19 cellular contexts compared by ENCODE assay signal in the genomic region with DNA sequence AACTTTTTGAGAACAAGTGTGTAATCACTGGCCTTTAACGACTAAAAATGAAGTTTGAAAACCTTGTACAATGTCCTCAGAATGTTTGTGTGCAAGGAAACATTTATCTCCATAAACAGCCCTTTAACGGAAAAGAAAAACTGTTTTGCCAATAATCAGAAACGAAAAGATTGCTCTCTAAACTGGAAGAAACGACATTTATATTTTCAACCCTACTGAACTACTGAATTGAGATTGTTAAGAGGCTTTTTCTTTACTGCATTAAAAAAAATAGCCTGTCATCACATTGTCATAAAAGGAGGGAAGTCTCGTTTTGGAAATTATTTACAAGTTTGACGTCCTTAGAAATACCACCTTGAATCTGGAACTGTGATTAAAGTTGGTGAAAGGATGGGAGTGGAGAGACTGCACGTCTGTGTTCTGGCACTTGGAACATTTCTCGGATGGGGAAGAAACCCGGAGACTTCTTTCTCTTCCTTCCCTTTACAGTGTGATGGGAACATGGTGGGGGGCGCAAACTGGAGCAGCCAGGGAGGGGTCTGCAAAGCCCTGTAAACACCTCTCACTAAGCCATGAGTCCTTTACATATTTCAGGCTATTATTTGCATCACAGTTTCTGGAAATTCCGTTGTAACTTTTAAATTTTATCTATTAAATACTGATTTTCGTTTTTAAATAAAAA.
DNase-seq lines count a peak whose midpoint lies in the region; FAIRE-seq and TF ChIP-seq lines count a peak whose summit lies in the region.
"Had no signal": no experiment of that assay in that cellular context is flagged by ENCODE, and none has a peak within 500 bp of the region (broad histone marks: within the 10 kb centered on the region; RNA-seq: fewer than 3 reads in every experiment).

No MANE protein-coding gene starts in this region.

- peaks cover 68% of the 10 kb centered on the region for H3K27me3 Mint-ChIP-seq in T-helper 2 cell treated with Interferon-gamma antibody and Interleukin-4, amounts not matched to agents 5 μg/mL and 100 μg/mL, for 36 hours (ENCODE audit: low read depth)

- TF ChIP-seq EP300 in sigmoid colon (IDR thresholded peaks at IDR 0.05): no peak

- no peaks in the 10 kb centered on the region for H3K36me3 ChIP-seq in WERI-Rb-1
- H3K36me3 ChIP-seq in kidney (ENCODE audit: control insufficient read depth in 1 of 2, insufficient read depth in 2 of 2, low read length in 2 of 2): no peaks in the 10 kb centered on the region
- H3K36me3 ChIP-seq in sigmoid colon: no peaks in the 10 kb centered on the region
- H3K36me3 ChIP-seq: BLaER1 treated with 17β-estradiol and CSF1 and Interleukin-3, amounts not matched to agents 10 nM and 100 nM; HAP-1 had no signal

- FAIRE-seq in kidney (lab: Jason Lieb, UNC): peak; percentile 15

- no peak for DNase-seq in T-helper 2 cell treated with Interferon-gamma antibody and Interleukin-4, amounts not matched to agents 5 μg/mL and 100 μg/mL, for 36 hours (ENCODE audit: low spot score)
- DNase-seq in T-helper 2 cell (no peak), WERI-Rb-1 (peak; percentile 6), kidney (no peak), head of caudate nucleus (no peak), GM19240 (ENCODE audit: insufficient read length, low spot score) (no peak), KG1 (lab: John Stamatoyannopoulos, UW) (no peak), sigmoid colon (no peak)
- DNase-seq: AML-193; CD4-positive, alpha-beta T cell; COR-L47; DMS53; GF-D8; GOT3; HFFc6 had no signal

- H3K27ac Mint-ChIP-seq in T-helper 2 cell treated with Interferon-gamma antibody and Interleukin-4, amounts not matched to agents 5 μg/mL and 100 μg/mL, for 36 hours: no peak overlapping the region
- H3K27ac Mint-ChIP-seq: CD4-positive, alpha-beta T cell; HFFc6; IgD-negative memory B cell had no signal

- H3K27ac ChIP-seq in WERI-Rb-1 (no peak overlapping the region), kidney (ENCODE audit: low read depth in 2 of 2, low read length in 2 of 2) (no peak overlapping the region), sigmoid colon (no peak overlapping the region)
- H3K27ac ChIP-seq: 22Rv1; BLaER1 treated with 17β-estradiol and CSF1 and Interleukin-3, amounts not matched to agents 10 nM and 100 nM had no signal

- intact Hi-C loops in kidney (cut with DNase I) (no loop called here), head of caudate nucleus (cut with DNase I) (no loop called here), sigmoid colon (cut with DNase I) (no loop called here)

- TF ChIP-seq CTCF in WERI-Rb-1 (IDR thresholded peaks at IDR 0.05; ENCODE audit: low read depth, low read length) (no peak), kidney (IDR thresholded peaks at IDR 0.05; ENCODE audit: borderline replicate concordance, extremely low read depth, insufficient read depth) (no peak), sigmoid colon (IDR thresholded peaks at IDR 0.05) (no peak)

- peak overlapping the region; percentile 16 for H3K4me3 Mint-ChIP-seq in T-helper 2 cell treated with Interferon-gamma antibody and Interleukin-4, amounts not matched to agents 5 μg/mL and 100 μg/mL, for 36 hours
- H3K4me3 Mint-ChIP-seq: CD4-positive, alpha-beta T cell; HFFc6; IgD-negative memory B cell had no signal

- H3K4me1 Mint-ChIP-seq in T-helper 2 cell treated with Interferon-gamma antibody and Interleukin-4, amounts not matched to agents 5 μg/mL and 100 μg/mL, for 36 hours (ENCODE audit: low read depth): peaks cover 15% of the 10 kb centered on the region

- H3K9me3 ChIP-seq in WERI-Rb-1 (ENCODE audit: severe bottlenecking) (no peaks in the 10 kb centered on the region), kidney (ENCODE audit: control insufficient read depth in 1 of 2, low read length in 2 of 2) (no peaks in the 10 kb centered on the region), sigmoid colon (no peaks in the 10 kb centered on the region)
- H3K9me3 ChIP-seq: HAP-1 had no signal

- H3K27me3 ChIP-seq in WERI-Rb-1 (ENCODE audit: insufficient read depth, low read depth, severe bottlenecking) (no peaks in the 10 kb centered on the region), sigmoid colon (peaks cover 14 to 87% (median 34%) of the 10 kb centered on the region in 3 donors)

- H3K4me3 ChIP-seq in WERI-Rb-1 (ENCODE audit: low read depth, low read length) (no peak overlapping the region), kidney (ENCODE audit: low read length in 2 of 2) (no peak overlapping the region), sigmoid colon (no peak overlapping the region)
- H3K4me3 ChIP-seq: BLaER1 treated with 17β-estradiol and CSF1 and Interleukin-3, amounts not matched to agents 10 nM and 100 nM; HAP-1 had no signal

- 10 to 13% methylated on average over 12 of the region's 12 CpGs for WGBS in sigmoid colon, 2 donors

- H3K9ac ChIP-seq in kidney (ENCODE audit: low read length in 2 of 2): no peak overlapping the region
- H3K9ac ChIP-seq: BLaER1 treated with 17β-estradiol and CSF1 and Interleukin-3, amounts not matched to agents 10 nM and 100 nM had no signal

- H3K4me1 ChIP-seq in kidney (ENCODE audit: control insufficient read depth in 1 of 2, insufficient read depth in 1 of 2, low read depth in 1 of 2, low read length in 2 of 2): peaks cover 3 to 4% of the 10 kb centered on the region in 2 donors
- H3K4me1 ChIP-seq in sigmoid colon: peaks cover 0 to 5% (median 3%) of the 10 kb centered on the region in 4 donors

- no peaks in the 10 kb centered on the region for H3K9me3 Mint-ChIP-seq in T-helper 2 cell treated with Interferon-gamma antibody and Interleukin-4, amounts not matched to agents 5 μg/mL and 100 μg/mL, for 36 hours
- H3K9me3 Mint-ChIP-seq: CD4-positive, alpha-beta T cell; HFFc6 had no signal

- no peaks in the 10 kb centered on the region for H3K36me3 Mint-ChIP-seq in T-helper 2 cell treated with Interferon-gamma antibody and Interleukin-4, amounts not matched to agents 5 μg/mL and 100 μg/mL, for 36 hours (ENCODE audit: low read depth)

- TF ChIP-seq POLR2A in sigmoid colon (IDR thresholded peaks at IDR 0.05): no peak
